1 cellular context compared by ENCODE assay signal in the genomic region with DNA sequence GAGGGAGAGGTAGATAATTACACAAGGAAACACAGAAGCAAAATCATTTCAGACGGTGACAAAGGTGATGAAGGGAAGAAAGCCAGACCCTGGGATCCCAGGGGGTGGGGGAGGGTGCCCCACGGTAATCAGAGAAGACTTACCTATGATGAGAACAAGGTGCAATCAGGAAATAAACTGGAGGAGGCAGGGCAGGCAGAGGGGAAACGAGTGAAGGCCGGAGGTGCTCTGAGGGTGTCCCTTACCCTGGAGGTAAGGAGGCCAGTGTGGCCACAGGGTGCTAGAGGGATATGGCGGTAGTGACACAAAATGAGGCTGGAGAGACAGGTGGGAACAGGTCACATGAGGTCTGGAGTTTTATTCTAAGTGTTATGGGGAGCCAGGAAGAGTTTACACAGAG.
TF ChIP-seq lines count a peak whose summit lies in the region.

No MANE protein-coding gene starts in this region.

TF ChIP-seq in H1, 55 proteins besides CTCF, POLR2A, EP300 and RAD21:
- TF ChIP-seq POU5F1 (IDR thresholded peaks at IDR 0.05; ENCODE audit: low read depth, low read length) (no peak), BCL11A (IDR thresholded peaks at IDR 0.05; ENCODE audit: low read depth in 2 of 2, low read length in 2 of 2) (no peak), KDM4A (IDR thresholded peaks at IDR 0.05; ENCODE audit: low read depth, low read length, severe bottlenecking) (no peak), BRCA1 (IDR thresholded peaks at IDR 0.05; ENCODE audit: low read depth, low read length) (no peak), YY1 (IDR thresholded peaks at IDR 0.05; ENCODE audit: low read depth, low read length) (no peak), JUND (IDR thresholded peaks at IDR 0.05; ENCODE audit: low read length) (no peak), CBX5 (IDR thresholded peaks at IDR 0.05; ENCODE audit: low read depth, low read length) (no peak), SAP30 (IDR thresholded peaks at IDR 0.05; ENCODE audit: insufficient read depth, insufficient replicate concordance, low read length) (no peak)
- TF ChIP-seq, protein P1, sequence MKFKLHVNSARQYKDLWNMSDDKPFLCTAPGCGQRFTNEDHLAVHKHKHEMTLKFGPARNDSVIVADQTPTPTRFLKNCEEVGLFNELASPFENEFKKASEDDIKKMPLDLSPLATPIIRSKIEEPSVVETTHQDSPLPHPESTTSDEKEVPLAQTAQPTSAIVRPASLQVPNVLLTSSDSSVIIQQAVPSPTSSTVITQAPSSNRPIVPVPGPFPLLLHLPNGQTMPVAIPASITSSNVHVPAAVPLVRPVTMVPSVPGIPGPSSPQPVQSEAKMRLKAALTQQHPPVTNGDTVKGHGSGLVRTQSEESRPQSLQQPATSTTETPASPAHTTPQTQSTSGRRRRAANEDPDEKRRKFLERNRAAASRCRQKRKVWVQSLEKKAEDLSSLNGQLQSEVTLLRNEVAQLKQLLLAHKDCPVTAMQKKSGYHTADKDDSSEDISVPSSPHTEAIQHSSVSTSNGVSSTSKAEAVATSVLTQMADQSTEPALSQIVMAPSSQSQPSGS (IDR thresholded peaks at IDR 0.05; ENCODE audit: low read length), result no peak
- TF ChIP-seq, protein P2, sequence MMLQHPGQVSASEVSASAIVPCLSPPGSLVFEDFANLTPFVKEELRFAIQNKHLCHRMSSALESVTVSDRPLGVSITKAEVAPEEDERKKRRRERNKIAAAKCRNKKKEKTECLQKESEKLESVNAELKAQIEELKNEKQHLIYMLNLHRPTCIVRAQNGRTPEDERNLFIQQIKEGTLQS (IDR thresholded peaks at IDR 0.05; ENCODE audit: insufficient read depth, low read depth, low read length), result no peak
